In the genomic region with DNA sequence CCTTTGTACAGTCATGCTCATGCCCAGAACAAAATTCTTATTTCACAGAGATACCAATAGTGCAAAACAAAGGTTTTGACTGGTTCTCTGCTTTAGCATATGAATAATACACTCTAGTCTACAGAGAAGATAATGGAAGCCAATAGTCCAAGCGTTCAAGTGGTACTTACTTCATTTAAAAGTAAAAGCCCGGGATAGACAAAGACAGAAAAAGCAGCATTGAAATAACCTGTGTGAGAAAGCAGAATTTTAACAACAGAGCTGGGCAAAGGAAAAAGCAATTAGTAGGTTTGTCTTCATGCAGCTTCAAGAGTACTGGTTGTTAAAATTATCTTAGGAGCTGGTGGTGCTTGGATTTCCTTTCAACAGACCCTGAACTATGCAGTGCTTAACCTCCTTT, we compare ENCODE assay signal across 18 cellular contexts.
"Had no signal": no experiment of that assay in that cellular context is flagged by ENCODE, and none has a peak within 500 bp of the region (broad histone marks: within the 10 kb centered on the region; RNA-seq: fewer than 3 reads in every experiment).

No MANE protein-coding gene starts in this region.

- H3K36me3 ChIP-seq: esophagus muscularis mucosa, gastroesophageal sphincter, heart right ventricle, left lung, lower lobe of right lung had no signal

- H3K4me3 Mint-ChIP-seq: naive thymus-derived CD4-positive, alpha-beta T cell; natural killer cell had no signal

- ATAC-seq: foreskin keratinocyte; gastroesophageal sphincter; heart right ventricle; left cardiac atrium; left lung; left ventricle myocardium superior; lower lobe of right lung; naive thymus-derived CD4-positive, alpha-beta T cell; natural killer cell had no signal

- H3K27me3 ChIP-seq: dorsolateral prefrontal cortex, esophagus muscularis mucosa, foreskin keratinocyte, gastroesophageal sphincter, heart right ventricle, left lung had no signal

- H3K4me3 ChIP-seq: coronary artery, dorsolateral prefrontal cortex, esophagus muscularis mucosa, gastroesophageal sphincter, heart right ventricle, left lung, lower lobe of right lung had no signal

- H3K27ac ChIP-seq: coronary artery, dorsolateral prefrontal cortex, esophagus muscularis mucosa, foreskin keratinocyte, gastroesophageal sphincter, heart right ventricle, left lung, lower lobe of right lung had no signal

- H3K4me1 Mint-ChIP-seq: natural killer cell had no signal

- H3K36me3 Mint-ChIP-seq: natural killer cell had no signal

- H3K27me3 Mint-ChIP-seq: naive thymus-derived CD4-positive, alpha-beta T cell had no signal

- H3K27ac Mint-ChIP-seq: natural killer cell had no signal

- H3K9me3 ChIP-seq: esophagus muscularis mucosa, gastroesophageal sphincter, left lung, lower lobe of right lung had no signal

- H3K4me1 ChIP-seq: foreskin keratinocyte, gastroesophageal sphincter, left lung, lower lobe of right lung had no signal

- H3K9me3 Mint-ChIP-seq: natural killer cell had no signal

- DNase-seq: dermis blood vessel endothelial cell; dorsolateral prefrontal cortex; effector CD4-positive, alpha-beta T cell; effector memory CD4-positive, alpha-beta T cell; foreskin keratinocyte; heart right ventricle; hippocampal formation; left cardiac atrium; left lung; left ventricle myocardium superior; lower lobe of right lung; mesenchymal stem cell; midbrain; naive thymus-derived CD4-positive, alpha-beta T cell; natural killer cell had no signal
